16 cellular contexts compared by ENCODE assay signal in the genomic region with DNA sequence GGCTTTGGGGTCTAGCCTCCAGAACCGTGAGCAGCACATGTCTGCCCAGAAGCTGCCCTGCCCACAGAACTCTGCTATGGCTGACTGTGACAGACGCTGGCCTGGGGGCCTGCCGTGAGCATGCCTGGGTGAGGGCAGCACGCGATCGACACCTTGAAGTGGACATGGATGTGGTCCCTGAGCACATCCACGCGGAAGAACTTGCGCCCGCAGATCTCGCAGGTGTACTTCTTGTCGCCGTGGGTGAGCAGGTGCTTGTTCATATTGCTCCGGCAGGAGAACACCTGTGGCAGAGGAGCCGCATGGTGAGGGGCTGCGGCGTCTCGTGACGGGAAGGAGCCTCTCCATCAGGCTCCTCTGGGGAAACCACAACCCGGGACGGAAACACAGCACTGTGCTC. TPM values are rescaled to one million over a fixed set of nuclear protein-coding genes. Genes with fewer than 3 reads are reported as not detected.
DNase-seq lines count a peak whose midpoint lies in the region; ATAC-seq and TF ChIP-seq lines count a peak whose summit lies in the region.
"Had no signal": no experiment of that assay in that cellular context is flagged by ENCODE, and none has a peak within 500 bp of the region (broad histone marks: within the 10 kb centered on the region; RNA-seq: fewer than 3 reads in every experiment).

No MANE protein-coding gene starts in this region.

- intact Hi-C loops in sigmoid colon (cut with DNase I) = no loop called here
- intact Hi-C loops in uterus (cut with DNase I; ENCODE audit: low total_unique reads) = no loop called here

- peak; percentile 23 for DNase-seq in NCI-H1436 treated with DMSO at 0.1 percent for 48 hours (lab: John Stamatoyannopoulos, UW)
- DNase-seq in NCI-H1436 (lab: John Stamatoyannopoulos, UW) = no peak
- DNase-seq in COLO668 (lab: John Stamatoyannopoulos, UW; ENCODE audit: unreplicated experiment) = peak; percentile 64
- DNase-seq in NCI-H187 treated with DMSO at 0.1 percent for 48 hours (lab: John Stamatoyannopoulos, UW) = peak; percentile 10
- peak; percentile 57 for DNase-seq in sigmoid colon
- DNase-seq in SIG-M5 (lab: John Stamatoyannopoulos, UW) = no peak
- DNase-seq in uterus = no peak
- DNase-seq: CD8-positive, alpha-beta memory T cell; EL; NCI-H1105 treated with DMSO at 0.1 percent for 48 hours; NCI-H345; NCI-H69; SHP77 treated with DMSO at 0.1 percent for 48 hours had no signal

- ATAC-seq in esophagus mucosa = no peak

- H3K27me3 ChIP-seq in sigmoid colon (no peaks in the 10 kb centered on the region), uterus (no peaks in the 10 kb centered on the region)

- H3K4me1 ChIP-seq in sigmoid colon (no peaks in the 10 kb centered on the region), uterus (no peaks in the 10 kb centered on the region)
- H3K4me1 ChIP-seq: HAP-1 had no signal

- no peak for TF ChIP-seq POLR2A in sigmoid colon (IDR thresholded peaks at IDR 0.05)
- no peak for TF ChIP-seq POLR2A in uterus (IDR thresholded peaks at IDR 0.05)

- 75 to 91% methylated on average over 21 of the region's 21 CpGs for WGBS in sigmoid colon, 2 donors

- H3K36me3 ChIP-seq in sigmoid colon = peaks cover 0 to 62% (median 6%) of the 10 kb centered on the region in 4 donors
- H3K36me3 ChIP-seq in uterus = no peaks in the 10 kb centered on the region
- H3K36me3 ChIP-seq: HAP-1 had no signal

- H3K4me3 ChIP-seq in sigmoid colon (no peak overlapping the region), uterus (no peak overlapping the region)
- H3K4me3 ChIP-seq: HAP-1 had no signal

- TF ChIP-seq EP300 in sigmoid colon (IDR thresholded peaks at IDR 0.05) = no peak

- H3K9me3 ChIP-seq in sigmoid colon (no peaks in the 10 kb centered on the region), uterus (no peaks in the 10 kb centered on the region)
- H3K9me3 ChIP-seq: HAP-1 had no signal

- no peak for TF ChIP-seq CTCF in sigmoid colon (IDR thresholded peaks at IDR 0.05)
- no peak for TF ChIP-seq CTCF in uterus (IDR thresholded peaks at IDR 0.05)

- H3K27ac ChIP-seq in sigmoid colon (no peak overlapping the region), uterus (no peak overlapping the region)

RNA-seq across cellular contexts. Expression of a gene that starts 56.0 kb away (rescaled TPM):
- 1 to 10 TPM; 3.5 to 6.9 (median 5.2) TPM for total RNA-seq in sigmoid colon
- 1 to 10 TPM; 1.2 to 5.7 (median 3.0) TPM for polyA plus RNA-seq in sigmoid colon
- total RNA-seq in esophagus mucosa = 5.5 TPM
- 10 to 100 TPM in 1 of 4 donors, 1 to 10 TPM in 3; 5.9 to 11.0 (median 6.5) TPM for total RNA-seq in uterus

RNA-seq across cellular contexts. Expression of a gene that starts 56.3 kb away (rescaled TPM):
- total RNA-seq in sigmoid colon (under 1 TPM; under 0.01 to 0.54 (median 0.30) TPM), esophagus mucosa (51.1 TPM), uterus (1 to 10 TPM in 1 of 4 donors, under 1 TPM in 1, not detected in 2; 0.29 to 9.7 TPM)
- polyA plus RNA-seq in sigmoid colon = 1 to 10 TPM; 4.0 to 7.8 (median 6.9) TPM
- total RNA-seq: LHCN-M2 had no signal
- polyA plus RNA-seq: CD8-positive, alpha-beta memory T cell had no signal

Comparison
In these comparisons a context has a peak if more than half of its experiments do, and no peak if none do; other contexts are left out.
1. DNase-seq: peak in NCI-H1436 treated with DMSO at 0.1 percent for 48 hours (single experiment), COLO668 (single experiment), NCI-H187 treated with DMSO at 0.1 percent for 48 hours (single experiment) and sigmoid colon (single experiment); none in NCI-H1436 (single experiment), SIG-M5 (single experiment) and uterus (0 of 2).